Comparison of ENCODE assay signal across 2 cellular contexts in the genomic region with DNA sequence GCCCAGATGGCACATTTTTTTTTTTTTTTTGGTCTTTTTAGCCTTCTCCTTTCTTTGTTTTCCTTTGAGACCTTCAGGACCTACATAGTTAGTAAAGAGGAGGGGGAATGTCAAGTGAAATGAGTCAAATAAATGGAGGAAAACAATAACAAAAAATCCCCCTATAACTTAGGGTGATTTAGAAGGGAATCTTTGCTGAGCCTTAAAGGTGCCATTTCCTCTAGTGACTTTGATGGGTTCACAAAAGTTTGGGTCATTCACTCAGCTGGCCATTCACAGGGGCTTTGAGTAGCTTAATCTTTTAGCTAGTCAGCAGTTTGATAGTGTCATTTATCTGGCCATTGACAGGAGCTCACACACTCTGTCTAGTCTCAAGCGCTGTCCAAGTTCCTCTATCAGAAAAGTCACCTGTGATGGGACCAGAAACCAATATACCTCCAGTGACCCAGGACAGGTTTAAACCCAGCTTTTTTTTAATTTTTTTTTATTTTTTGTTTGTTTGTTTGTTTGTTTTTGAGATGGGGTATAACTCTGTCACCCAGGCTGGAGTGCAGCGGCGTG.
TF ChIP-seq lines count a peak whose summit lies in the region.

No MANE protein-coding gene starts in this region.

TF ChIP-seq in HepG2, 621 proteins besides CTCF, POLR2A, EP300 and RAD21:
- no peak for TF ChIP-seq SAFB2 (CRISPR knock-in tag; IDR thresholded peaks at IDR 0.05; ENCODE audit: borderline replicate concordance, low read depth)
- TF ChIP-seq KDM5B (CRISPR knock-in tag; IDR thresholded peaks at IDR 0.05; ENCODE audit: borderline replicate concordance), result no peak
- no peak for TF ChIP-seq ZNF256 (CRISPR knock-in tag; conservative IDR thresholded peaks at IDR 0.05)
- TF ChIP-seq ONECUT2 (CRISPR knock-in tag; IDR thresholded peaks at IDR 0.05), result no peak
- TF ChIP-seq, protein P1, sequence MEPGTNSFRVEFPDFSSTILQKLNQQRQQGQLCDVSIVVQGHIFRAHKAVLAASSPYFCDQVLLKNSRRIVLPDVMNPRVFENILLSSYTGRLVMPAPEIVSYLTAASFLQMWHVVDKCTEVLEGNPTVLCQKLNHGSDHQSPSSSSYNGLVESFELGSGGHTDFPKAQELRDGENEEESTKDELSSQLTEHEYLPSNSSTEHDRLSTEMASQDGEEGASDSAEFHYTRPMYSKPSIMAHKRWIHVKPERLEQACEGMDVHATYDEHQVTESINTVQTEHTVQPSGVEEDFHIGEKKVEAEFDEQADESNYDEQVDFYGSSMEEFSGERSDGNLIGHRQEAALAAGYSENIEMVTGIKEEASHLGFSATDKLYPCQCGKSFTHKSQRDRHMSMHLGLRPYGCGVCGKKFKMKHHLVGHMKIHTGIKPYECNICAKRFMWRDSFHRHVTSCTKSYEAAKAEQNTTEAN (CRISPR knock-in tag; conservative IDR thresholded peaks at IDR 0.05), result no peak
- no peak for TF ChIP-seq ZNF292 (CRISPR knock-in tag; IDR thresholded peaks at IDR 0.05; ENCODE audit: borderline replicate concordance, low read depth)
- TF ChIP-seq RXRA (CRISPR knock-in tag; IDR thresholded peaks at IDR 0.05), result no peak
- no peak for TF ChIP-seq SALL2 (CRISPR knock-in tag; IDR thresholded peaks at IDR 0.05)
- TF ChIP-seq KLF13 (CRISPR knock-in tag; IDR thresholded peaks at IDR 0.05), result no peak
- peak; percentile 8 to 39; a peak in 2 of 4 replicates for TF ChIP-seq MAFK (conservative IDR thresholded peaks at IDR 0.05 in 1 of 2, IDR thresholded peaks at IDR 0.05 in 1 of 2; ENCODE audit: low read length in 2 of 2)
- TF ChIP-seq SNRNP70 (IDR thresholded peaks at IDR 0.05; ENCODE audit: low read depth, low read length), result no peak
- TF ChIP-seq GTF2F1 (IDR thresholded peaks at IDR 0.05; ENCODE audit: low read length), result no peak
- TF ChIP-seq CBX5 (CRISPR knock-in tag; IDR thresholded peaks at IDR 0.05; ENCODE audit: borderline replicate concordance), result no peak
- TF ChIP-seq MAFF (IDR thresholded peaks at IDR 0.05; ENCODE audit: low read depth, low read length), result peak; percentile 20; the same call in 1 of the 2 replicates
TF ChIP-seq in HepG2: peak in this region for 2.

TF ChIP-seq in K562, 482 proteins besides CTCF, POLR2A, EP300 and RAD21 (continues in another document):
- TF ChIP-seq CCNT2 (IDR thresholded peaks at IDR 0.05; ENCODE audit: borderline replicate concordance, extremely low read depth, insufficient read length, low read depth, low read length) (no peak), LEF1 (IDR thresholded peaks at IDR 0.05) (no peak), PCBP1 (IDR thresholded peaks at IDR 0.05; ENCODE audit: low read depth, low read length, poor library complexity, severe bottlenecking) (no peak), GABPB1 (CRISPR knock-in tag; IDR thresholded peaks at IDR 0.05) (no peak), SNRNP70 (optimal IDR thresholded peaks at IDR 0.05; ENCODE audit: low read depth, low read length) (no peak), ELF1 (tag; IDR thresholded peaks at IDR 0.05) (no peak), NR4A1 (CRISPR knock-in tag; IDR thresholded peaks at IDR 0.05) (no peak), NR4A1 (tag; IDR thresholded peaks at IDR 0.05) (no peak), ZBTB9 (CRISPR knock-in tag; IDR thresholded peaks at IDR 0.05) (no peak), KDM4B (IDR thresholded peaks at IDR 0.05; ENCODE audit: borderline replicate concordance in 2 of 2, low read depth in 1 of 2) (no peak), TARDBP (IDR thresholded peaks at IDR 0.05) (no peak), TBP (optimal IDR thresholded peaks at IDR 0.05; ENCODE audit: low read depth, low read length) (peak; percentile 61), DPF2 (IDR thresholded peaks at IDR 0.05) (no peak), AFF4 (CRISPR knock-in tag; IDR thresholded peaks at IDR 0.05) (no peak), CBFA2T2 (conservative IDR thresholded peaks at IDR 0.05) (peak; percentile 7; the same call in 1 of the 2 replicates), ZNF274 (IDR thresholded peaks at IDR 0.05; ENCODE audit: borderline replicate concordance, low read depth, low read length) (no peak), DEAF1 (CRISPR knock-in tag; IDR thresholded peaks at IDR 0.05) (no peak), ZBTB26 (CRISPR knock-in tag; IDR thresholded peaks at IDR 0.05) (no peak), NFRKB (IDR thresholded peaks at IDR 0.05; ENCODE audit: low read depth) (no peak; the same call in 1 of the 2 replicates), ZNF785 (CRISPR knock-in tag; IDR thresholded peaks at IDR 0.05) (no peak), ARNT (IDR thresholded peaks at IDR 0.05) (no peak; a peak in 1 of 4 replicates), HINFP (tag; conservative IDR thresholded peaks at IDR 0.05; ENCODE audit: low read depth) (no peak), RBBP5 (IDR thresholded peaks at IDR 0.05; ENCODE audit: borderline replicate concordance, insufficient read depth, low read length, poor library complexity, severe bottlenecking) (no peak), USF1 (CRISPR knock-in tag; IDR thresholded peaks at IDR 0.05) (no peak), COPS2 (conservative IDR thresholded peaks at IDR 0.05) (no peak)
- TF ChIP-seq, protein P2, sequence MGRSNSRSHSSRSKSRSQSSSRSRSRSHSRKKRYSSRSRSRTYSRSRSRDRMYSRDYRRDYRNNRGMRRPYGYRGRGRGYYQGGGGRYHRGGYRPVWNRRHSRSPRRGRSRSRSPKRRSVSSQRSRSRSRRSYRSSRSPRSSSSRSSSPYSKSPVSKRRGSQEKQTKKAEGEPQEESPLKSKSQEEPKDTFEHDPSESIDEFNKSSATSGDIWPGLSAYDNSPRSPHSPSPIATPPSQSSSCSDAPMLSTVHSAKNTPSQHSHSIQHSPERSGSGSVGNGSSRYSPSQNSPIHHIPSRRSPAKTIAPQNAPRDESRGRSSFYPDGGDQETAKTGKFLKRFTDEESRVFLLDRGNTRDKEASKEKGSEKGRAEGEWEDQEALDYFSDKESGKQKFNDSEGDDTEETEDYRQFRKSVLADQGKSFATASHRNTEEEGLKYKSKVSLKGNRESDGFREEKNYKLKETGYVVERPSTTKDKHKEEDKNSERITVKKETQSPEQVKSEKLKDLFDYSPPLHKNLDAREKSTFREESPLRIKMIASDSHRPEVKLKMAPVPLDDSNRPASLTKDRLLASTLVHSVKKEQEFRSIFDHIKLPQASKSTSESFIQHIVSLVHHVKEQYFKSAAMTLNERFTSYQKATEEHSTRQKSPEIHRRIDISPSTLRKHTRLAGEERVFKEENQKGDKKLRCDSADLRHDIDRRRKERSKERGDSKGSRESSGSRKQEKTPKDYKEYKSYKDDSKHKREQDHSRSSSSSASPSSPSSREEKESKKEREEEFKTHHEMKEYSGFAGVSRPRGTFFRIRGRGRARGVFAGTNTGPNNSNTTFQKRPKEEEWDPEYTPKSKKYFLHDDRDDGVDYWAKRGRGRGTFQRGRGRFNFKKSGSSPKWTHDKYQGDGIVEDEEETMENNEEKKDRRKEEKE (IDR thresholded peaks at IDR 0.05; ENCODE audit: borderline replicate concordance in 1 of 2, control insufficient read depth in 1 of 2, low read depth in 2 of 2, low read length in 1 of 2), result 0 out of 4 replicates have a peak, but pooled peaks of 1 of the 2 experiments have one; percentile 3
- TF ChIP-seq, protein P3, sequence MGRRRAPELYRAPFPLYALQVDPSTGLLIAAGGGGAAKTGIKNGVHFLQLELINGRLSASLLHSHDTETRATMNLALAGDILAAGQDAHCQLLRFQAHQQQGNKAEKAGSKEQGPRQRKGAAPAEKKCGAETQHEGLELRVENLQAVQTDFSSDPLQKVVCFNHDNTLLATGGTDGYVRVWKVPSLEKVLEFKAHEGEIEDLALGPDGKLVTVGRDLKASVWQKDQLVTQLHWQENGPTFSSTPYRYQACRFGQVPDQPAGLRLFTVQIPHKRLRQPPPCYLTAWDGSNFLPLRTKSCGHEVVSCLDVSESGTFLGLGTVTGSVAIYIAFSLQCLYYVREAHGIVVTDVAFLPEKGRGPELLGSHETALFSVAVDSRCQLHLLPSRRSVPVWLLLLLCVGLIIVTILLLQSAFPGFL (CRISPR knock-in tag; IDR thresholded peaks at IDR 0.05), result no peak
- TF ChIP-seq, protein P4, sequence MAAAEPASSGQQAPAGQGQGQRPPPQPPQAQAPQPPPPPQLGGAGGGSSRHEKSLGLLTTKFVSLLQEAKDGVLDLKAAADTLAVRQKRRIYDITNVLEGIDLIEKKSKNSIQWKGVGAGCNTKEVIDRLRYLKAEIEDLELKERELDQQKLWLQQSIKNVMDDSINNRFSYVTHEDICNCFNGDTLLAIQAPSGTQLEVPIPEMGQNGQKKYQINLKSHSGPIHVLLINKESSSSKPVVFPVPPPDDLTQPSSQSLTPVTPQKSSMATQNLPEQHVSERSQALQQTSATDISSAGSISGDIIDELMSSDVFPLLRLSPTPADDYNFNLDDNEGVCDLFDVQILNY (CRISPR knock-in tag; IDR thresholded peaks at IDR 0.05), result no peak
- TF ChIP-seq, protein P5, sequence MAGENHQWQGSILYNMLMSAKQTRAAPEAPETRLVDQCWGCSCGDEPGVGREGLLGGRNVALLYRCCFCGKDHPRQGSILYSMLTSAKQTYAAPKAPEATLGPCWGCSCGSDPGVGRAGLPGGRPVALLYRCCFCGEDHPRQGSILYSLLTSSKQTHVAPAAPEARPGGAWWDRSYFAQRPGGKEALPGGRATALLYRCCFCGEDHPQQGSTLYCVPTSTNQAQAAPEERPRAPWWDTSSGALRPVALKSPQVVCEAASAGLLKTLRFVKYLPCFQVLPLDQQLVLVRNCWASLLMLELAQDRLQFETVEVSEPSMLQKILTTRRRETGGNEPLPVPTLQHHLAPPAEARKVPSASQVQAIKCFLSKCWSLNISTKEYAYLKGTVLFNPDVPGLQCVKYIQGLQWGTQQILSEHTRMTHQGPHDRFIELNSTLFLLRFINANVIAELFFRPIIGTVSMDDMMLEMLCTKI (IDR thresholded peaks at IDR 0.05; ENCODE audit: partially characterized antibody), result no peak
